ENCODE assay signal across 14 cellular contexts in genomic region chr22:30116362-30117117, GRCh38. TPM values are rescaled to one million over a fixed set of nuclear protein-coding genes. Genes with fewer than 3 reads are reported as not detected.
DNase-seq lines count a peak whose midpoint lies in the region; ATAC-seq and TF ChIP-seq lines count a peak whose summit lies in the region.
"Had no signal": no experiment of that assay in that cellular context is flagged by ENCODE, and none has a peak within 500 bp of the region (broad histone marks: within the 10 kb centered on the region; RNA-seq: fewer than 3 reads in every experiment).

No MANE protein-coding gene starts in this region.

- no peaks in the 10 kb centered on the region for H3K9me3 Mint-ChIP-seq in natural killer cell
- H3K9me3 Mint-ChIP-seq: activated naive CD4-positive, alpha-beta T cell treated with anti-CD3 and anti-CD28 coated beads for 36 hours had no signal

- DNase-seq in NCI-H510A treated with DMSO at 0.1 percent for 48 hours (lab: John Stamatoyannopoulos, UW) (peak; percentile 3), NCI-H510A (lab: John Stamatoyannopoulos, UW) (no peak), MV-4-11 (lab: John Stamatoyannopoulos, UW) (peak; percentile 25), choroid plexus epithelial cell (ENCODE audit: low read depth) (peak; percentile 67), natural killer cell (no peak)
- DNase-seq: activated CD4-positive, alpha-beta T cell treated with anti-CD3 and anti-CD28 coated beads for 1 hour; activated naive CD4-positive, alpha-beta T cell treated with anti-CD3 and anti-CD28 coated beads for 36 hours; effector CD4-positive, alpha-beta T cell; NCI-H1930; SHP77 treated with DMSO at 0.1 percent for 48 hours had no signal

- H3K4me3 Mint-ChIP-seq in natural killer cell = no peak overlapping the region
- H3K4me3 Mint-ChIP-seq: activated naive CD4-positive, alpha-beta T cell treated with anti-CD3 and anti-CD28 coated beads for 36 hours had no signal

- TF ChIP-seq CTCF in choroid plexus epithelial cell (conservative IDR thresholded peaks at IDR 0.05; ENCODE audit: low read depth, low read length) (no peak), natural killer cell (IDR thresholded peaks at IDR 0.05) (no peak)

- peak overlapping the region in 1 of 2 donors; percentile 8 for H3K27ac Mint-ChIP-seq in natural killer cell
- H3K27ac Mint-ChIP-seq: activated naive CD4-positive, alpha-beta T cell treated with anti-CD3 and anti-CD28 coated beads for 36 hours had no signal

- ATAC-seq in natural killer cell (peak in 2 of 3 donors; percentile 47 to 75), HG02623 (IDR thresholded peaks at IDR 0.05; ENCODE audit: unreplicated experiment) (no peak), GM18498 (IDR thresholded peaks at IDR 0.05; ENCODE audit: unreplicated experiment) (no peak), HG03354 (IDR thresholded peaks at IDR 0.05; ENCODE audit: poor library complexity, severe bottlenecking, unreplicated experiment) (no peak)

- H3K4me3 ChIP-seq in choroid plexus epithelial cell (ENCODE audit: low read depth, low read length) = no peak overlapping the region
- H3K4me3 ChIP-seq: thoracic aorta had no signal

- peaks cover 0 to 8% of the 10 kb centered on the region in 2 donors for H3K4me1 Mint-ChIP-seq in natural killer cell

- H3K27me3 Mint-ChIP-seq in natural killer cell (ENCODE audit: low read depth in 2 of 2) = no peaks in the 10 kb centered on the region

- intact Hi-C loops in natural killer cell (cut with micrococcal nuclease) = no loop called here

- no peaks in the 10 kb centered on the region for H3K36me3 Mint-ChIP-seq in natural killer cell

RNA-seq across cellular contexts. Expression of gene HORMAD2, which starts 36.3 kb away (rescaled TPM):
- total RNA-seq in natural killer cell = not detected
- total RNA-seq: activated naive CD4-positive, alpha-beta T cell treated with anti-CD3 and anti-CD28 coated beads for 36 hours; thoracic aorta had no signal

Comparison
In these comparisons a context has a peak if more than half of its experiments do, and no peak if none do; other contexts are left out.
1. DNase-seq: peak in NCI-H510A treated with DMSO at 0.1 percent for 48 hours (single experiment), MV-4-11 (single experiment) and choroid plexus epithelial cell (single experiment); none in NCI-H510A (single experiment) and natural killer cell (single experiment).
2. ATAC-seq: peak in natural killer cell (2 of 3); none in HG02623 (single experiment), GM18498 (single experiment) and HG03354 (single experiment).